ENCODE assay signal across 8 cellular contexts in the genomic region with DNA sequence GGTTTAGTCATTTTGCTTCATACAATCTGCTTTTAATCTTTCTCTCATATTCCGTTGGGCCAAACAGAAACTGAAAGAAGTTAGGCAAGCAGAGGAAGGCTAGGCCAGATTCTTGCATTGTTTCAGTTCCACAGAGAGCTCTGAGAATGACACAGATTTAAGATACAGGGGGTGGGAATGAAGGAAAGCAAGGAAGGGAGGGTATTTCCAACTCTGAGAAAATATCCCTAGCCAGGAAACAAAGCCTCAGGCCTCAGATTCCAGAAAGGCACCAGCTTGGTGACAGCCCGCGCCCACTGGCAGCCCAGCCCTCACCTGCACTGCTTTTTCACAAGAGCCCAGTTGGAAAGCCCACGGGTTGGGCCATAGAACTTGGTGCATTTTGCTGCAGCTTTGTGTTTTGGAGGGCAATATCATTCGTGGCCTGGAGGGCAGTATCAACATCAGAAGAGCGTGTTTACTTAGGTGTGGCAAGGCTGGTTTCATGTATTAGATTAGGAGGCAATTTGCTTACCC.
A peak's percentile ranks its signal among the peaks of the same experiment; 100 is the strongest.
DNase-seq lines count a peak whose midpoint lies in the region; ATAC-seq and TF ChIP-seq lines count a peak whose summit lies in the region.

No MANE protein-coding gene starts in this region.

- peak overlapping the region; percentile 15 for H3K4me3 ChIP-seq in mucosa of stomach (ENCODE audit: low read length)

- CTCF ChIA-PET in Calu3 (lab: Charles Lee), result interaction anchor here (0.7 to 0.9 kb wide), 2 partner anchors 64 to 185 kb away, joined by 3 to 8 read pairs; partner anchors contain the start of gene ENC1

- peaks cover 79% of the 10 kb centered on the region for H3K4me1 Mint-ChIP-seq in Calu3 (ENCODE audit: low read depth, unreplicated experiment)

- no peak for TF ChIP-seq CTCF in Calu3 (IDR thresholded peaks at IDR 0.05; ENCODE audit: unreplicated experiment)

- ATAC-seq in GM19455 (IDR thresholded peaks at IDR 0.05; ENCODE audit: unreplicated experiment), result peak; percentile 63
- peak; percentile 71 for ATAC-seq in HG03565 (IDR thresholded peaks at IDR 0.05; ENCODE audit: unreplicated experiment)

- H3K4me1 ChIP-seq in mucosa of stomach (ENCODE audit: control insufficient read depth, insufficient read depth, low read length), result peaks cover 65% of the 10 kb centered on the region

- BruUV-seq in Calu3 (replicated peaks; lab: Mats Ljungman, UMichigan), result no TSS peak

- H3K4me3 Mint-ChIP-seq in Calu3 (ENCODE audit: low read depth, unreplicated experiment), result peak overlapping the region; percentile 26

- no peak for DNase-seq in Calu3
- peak; percentile 23 for DNase-seq in central memory CD4-positive, alpha-beta T cell
- DNase-seq in inferior parietal cortex (ENCODE audit: extremely low spot score), result no peak
- DNase-seq in midbrain (lab: John Stamatoyannopoulos, UW), result no peak
- no peak for DNase-seq in stimulated activated CD4-positive, alpha-beta T cell treated with anti-CD3 and anti-CD28 coated beads, Interleukin-4, amount 100 ng/mL, for 1 hour

- no peaks in the 10 kb centered on the region for H3K27me3 ChIP-seq in mucosa of stomach (ENCODE audit: control insufficient read depth, insufficient read depth, low read length)

- H3K9me3 Mint-ChIP-seq in Calu3 (ENCODE audit: low read depth, unreplicated experiment), result no peaks in the 10 kb centered on the region

- peak overlapping the region; percentile 42 for H3K9ac ChIP-seq in mucosa of stomach (ENCODE audit: low read length)

- H3K36me3 ChIP-seq in mucosa of stomach (ENCODE audit: control insufficient read depth, insufficient read depth, low read length), result no peaks in the 10 kb centered on the region

- no peaks in the 10 kb centered on the region for H3K9me3 ChIP-seq in mucosa of stomach (ENCODE audit: control insufficient read depth, low read length)

- intact Hi-C loops in Calu3 (cut with micrococcal nuclease; ENCODE audit: unreplicated experiment), result loop anchor here (5.0 kb wide), 1 partner anchor 170 kb away; no protein-coding TSS in a partner anchor

- H3K27ac Mint-ChIP-seq in Calu3 (ENCODE audit: unreplicated experiment), result peak overlapping the region; percentile 32

- no peaks in the 10 kb centered on the region for H3K27me3 Mint-ChIP-seq in Calu3 (ENCODE audit: unreplicated experiment)

- peaks cover 13% of the 10 kb centered on the region for H3K36me3 Mint-ChIP-seq in Calu3 (ENCODE audit: insufficient read depth, unreplicated experiment)
